Comparison of ENCODE assay signal across 14 cellular contexts in genomic region chr4:148434075-148434773, GRCh38. TPM values are rescaled to one million over a fixed set of nuclear protein-coding genes. Genes with fewer than 3 reads are reported as not detected.
A peak's percentile ranks its signal among the peaks of the same experiment; 100 is the strongest.
DNase-seq lines count a peak whose midpoint lies in the region; ATAC-seq and TF ChIP-seq lines count a peak whose summit lies in the region.
"Had no signal": no experiment of that assay in that cellular context is flagged by ENCODE, and none has a peak within 500 bp of the region (broad histone marks: within the 10 kb centered on the region; RNA-seq: fewer than 3 reads in every experiment).

No MANE protein-coding gene starts in this region.

- H3K27me3 Mint-ChIP-seq in activated CD8-positive, alpha-beta memory T cell treated with anti-CD3 and anti-CD28 coated beads, Interleukin-2, amount 10 ng/mL, durations not matched to agents 7 days and 5 days = no peaks in the 10 kb centered on the region
- no peaks in the 10 kb centered on the region for H3K27me3 Mint-ChIP-seq in central memory CD8-positive, alpha-beta T cell
- peaks cover 21% of the 10 kb centered on the region for H3K27me3 Mint-ChIP-seq in nephron progenitor cell (ENCODE audit: low read depth, poor library complexity)

- H3K9me3 ChIP-seq in SJCRH30 (replicated peaks) = no peaks in the 10 kb centered on the region
- H3K9me3 ChIP-seq: sigmoid colon had no signal

- H3K36me3 ChIP-seq in SJCRH30 = no peaks in the 10 kb centered on the region
- H3K36me3 ChIP-seq: sigmoid colon had no signal

- no peak overlapping the region for H3K4me3 ChIP-seq in SJCRH30
- H3K4me3 ChIP-seq: sigmoid colon had no signal

- H3K9me3 Mint-ChIP-seq in activated CD8-positive, alpha-beta memory T cell treated with anti-CD3 and anti-CD28 coated beads, Interleukin-2, amount 10 ng/mL, durations not matched to agents 7 days and 5 days (ENCODE audit: low read depth) = no peaks in the 10 kb centered on the region
- no peaks in the 10 kb centered on the region for H3K9me3 Mint-ChIP-seq in central memory CD8-positive, alpha-beta T cell
- H3K9me3 Mint-ChIP-seq in nephron progenitor cell = no peaks in the 10 kb centered on the region

- peak; percentile 76 for ATAC-seq in activated CD8-positive, alpha-beta memory T cell treated with anti-CD3 and anti-CD28 coated beads, Interleukin-2, amount 10 ng/mL, durations not matched to agents 7 days and 5 days
- ATAC-seq in HG03159 (IDR thresholded peaks at IDR 0.05; ENCODE audit: unreplicated experiment) = peak; percentile 56
- ATAC-seq in central memory CD8-positive, alpha-beta T cell (replicated peaks; ENCODE audit: extremely low read depth, poor library complexity, severe bottlenecking) = no peak
- peak; percentile 43 for ATAC-seq in stimulated activated naive CD8-positive, alpha-beta T cell treated with anti-CD3 and anti-CD28 coated beads, Interleukin-15, Interleukin-2, amounts not matched to agents 100 U/mL and 50 U/mL, for 24 hours

- H3K36me3 Mint-ChIP-seq in activated CD8-positive, alpha-beta memory T cell treated with anti-CD3 and anti-CD28 coated beads, Interleukin-2, amount 10 ng/mL, durations not matched to agents 7 days and 5 days = peaks cover 7% of the 10 kb centered on the region
- H3K36me3 Mint-ChIP-seq in central memory CD8-positive, alpha-beta T cell (ENCODE audit: insufficient read depth) = peaks cover 10% of the 10 kb centered on the region
- H3K36me3 Mint-ChIP-seq in nephron progenitor cell (ENCODE audit: low read depth) = no peaks in the 10 kb centered on the region

- H3K4me1 ChIP-seq in SJCRH30 = no peaks in the 10 kb centered on the region

- CTCF ChIA-PET in activated CD8-positive, alpha-beta memory T cell treated with anti-CD3 and anti-CD28 coated beads, Interleukin-2, amount 10 ng/mL, durations not matched to agents 7 days and 5 days (lab: Charles Lee) = no interaction called here

- TF ChIP-seq CTCF in nephron progenitor cell (IDR thresholded peaks at IDR 0.05) = no peak

- no peak overlapping the region for H3K27ac ChIP-seq in SJCRH30
- H3K27ac ChIP-seq: sigmoid colon had no signal

- no peak overlapping the region for H3K4me3 Mint-ChIP-seq in activated CD8-positive, alpha-beta memory T cell treated with anti-CD3 and anti-CD28 coated beads, Interleukin-2, amount 10 ng/mL, durations not matched to agents 7 days and 5 days
- H3K4me3 Mint-ChIP-seq in central memory CD8-positive, alpha-beta T cell = peak overlapping the region; percentile 44
- H3K4me3 Mint-ChIP-seq in nephron progenitor cell = no peak overlapping the region

- H3K4me1 Mint-ChIP-seq in activated CD8-positive, alpha-beta memory T cell treated with anti-CD3 and anti-CD28 coated beads, Interleukin-2, amount 10 ng/mL, durations not matched to agents 7 days and 5 days = peaks cover 21% of the 10 kb centered on the region
- H3K4me1 Mint-ChIP-seq in central memory CD8-positive, alpha-beta T cell = peaks cover 26% of the 10 kb centered on the region
- no peaks in the 10 kb centered on the region for H3K4me1 Mint-ChIP-seq in nephron progenitor cell

- H3K27ac Mint-ChIP-seq in activated CD8-positive, alpha-beta memory T cell treated with anti-CD3 and anti-CD28 coated beads, Interleukin-2, amount 10 ng/mL, durations not matched to agents 7 days and 5 days = no peak overlapping the region
- H3K27ac Mint-ChIP-seq in central memory CD8-positive, alpha-beta T cell (ENCODE audit: low read depth) = no peak overlapping the region
- no peak overlapping the region for H3K27ac Mint-ChIP-seq in nephron progenitor cell

- DNase-seq in activated CD8-positive, alpha-beta memory T cell treated with anti-CD3 and anti-CD28 coated beads, Interleukin-2, amount 10 ng/mL, durations not matched to agents 7 days and 5 days = no peak
- no peak for DNase-seq in activated CD8-positive, alpha-beta memory T cell treated with anti-CD3 and anti-CD28 coated beads, Interleukin-2, amount 50 U/mL, for 4 hours
- DNase-seq in central memory CD8-positive, alpha-beta T cell (ENCODE audit: low spot score in 2 of 2) = no peak
- DNase-seq in stimulated activated naive CD8-positive, alpha-beta T cell treated with anti-CD3 and anti-CD28 coated beads, Interleukin-15, Interleukin-2, amounts not matched to agents 100 U/mL and 50 U/mL, for 24 hours = no peak
- no peak for DNase-seq in activated CD4-positive, CD25-positive, alpha-beta regulatory T cell treated with anti-CD3 and anti-CD28 coated beads, Interleukin-2, amount 50 U/mL, for 72 hours
- DNase-seq in SJCRH30 = no peak
- DNase-seq in nephron progenitor cell = no peak
- DNase-seq: activated naive CD4-positive, alpha-beta T cell treated with anti-CD3 and anti-CD28 coated beads, Interleukin-2, amount 50 U/mL, for 16 hours; central memory CD4-positive, alpha-beta T cell; NCI-H2227 treated with DMSO at 0.1 percent for 48 hours; SHP77 treated with DMSO at 0.1 percent for 48 hours; sigmoid colon; stimulated activated naive CD4-positive, alpha-beta T cell treated with Interleukin-2 at 50 U/mL for 16 hours had no signal

- H3K27me3 ChIP-seq in SJCRH30 = no peaks in the 10 kb centered on the region
- H3K27me3 ChIP-seq: sigmoid colon had no signal

RNA-seq across cellular contexts. Expression of gene NR3C2, which starts 8.0 kb away (rescaled TPM):
- 1 to 10 TPM; 2.2 to 9.0 TPM for total RNA-seq in activated CD8-positive, alpha-beta memory T cell treated with anti-CD3 and anti-CD28 coated beads, Interleukin-2, amount 10 ng/mL, durations not matched to agents 7 days and 5 days
- 0.28 and 0.63 TPM in 2 replicates for total RNA-seq in SJCRH30 (2014; rRNA removed; shearing (Covaris generic))
